In the genomic region with DNA sequence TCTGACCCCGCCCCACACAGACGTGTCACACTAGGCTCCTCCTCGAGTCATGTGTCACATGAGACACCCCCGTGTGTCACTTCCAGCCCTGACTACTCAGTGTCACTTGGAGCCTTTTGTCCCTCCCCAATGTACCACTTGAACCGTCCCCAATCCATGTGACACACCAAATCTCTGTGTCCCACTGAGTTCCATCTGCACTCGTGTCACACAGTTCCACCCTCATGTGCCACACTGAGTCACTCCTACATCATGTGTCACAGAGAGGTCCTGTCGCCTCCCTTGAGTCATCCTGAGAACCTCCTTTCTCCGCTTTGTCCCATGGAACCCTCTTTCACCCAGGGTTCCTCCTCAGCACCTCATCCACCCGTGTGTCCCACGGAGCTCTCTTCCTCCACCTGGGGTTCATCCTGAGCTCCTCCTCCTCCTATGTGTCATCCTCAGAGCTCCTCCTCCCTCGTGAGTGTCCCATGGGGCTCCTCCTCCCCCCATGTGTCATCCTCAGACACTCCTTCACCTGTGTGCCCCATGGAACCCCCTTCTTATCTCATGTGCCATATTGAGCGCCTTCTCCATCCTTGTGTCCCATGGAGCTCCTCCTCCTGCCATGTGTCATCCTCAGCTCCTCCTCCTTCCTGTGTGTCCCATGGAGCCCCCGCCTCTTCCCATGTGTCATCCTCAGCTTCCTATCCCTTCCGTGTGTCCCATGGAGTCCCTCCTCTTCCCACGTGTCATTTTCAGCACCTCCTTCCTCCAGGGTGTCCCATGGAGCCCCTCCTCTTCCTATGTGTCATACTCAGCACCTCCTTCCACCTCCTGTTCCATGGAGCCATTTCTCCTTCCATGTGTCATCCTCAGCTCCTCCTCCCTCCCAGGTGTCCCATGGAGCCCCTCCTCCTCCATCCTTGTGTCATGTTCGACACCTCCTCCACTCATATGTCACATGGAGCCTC, we compare ENCODE assay signal across 1 cellular context.
TF ChIP-seq lines count a peak whose summit lies in the region.

No MANE protein-coding gene starts in this region.

TF ChIP-seq in HEK293, 187 proteins besides CTCF, POLR2A, EP300 and RAD21 (continued from another document):
- TF ChIP-seq, protein P1, sequence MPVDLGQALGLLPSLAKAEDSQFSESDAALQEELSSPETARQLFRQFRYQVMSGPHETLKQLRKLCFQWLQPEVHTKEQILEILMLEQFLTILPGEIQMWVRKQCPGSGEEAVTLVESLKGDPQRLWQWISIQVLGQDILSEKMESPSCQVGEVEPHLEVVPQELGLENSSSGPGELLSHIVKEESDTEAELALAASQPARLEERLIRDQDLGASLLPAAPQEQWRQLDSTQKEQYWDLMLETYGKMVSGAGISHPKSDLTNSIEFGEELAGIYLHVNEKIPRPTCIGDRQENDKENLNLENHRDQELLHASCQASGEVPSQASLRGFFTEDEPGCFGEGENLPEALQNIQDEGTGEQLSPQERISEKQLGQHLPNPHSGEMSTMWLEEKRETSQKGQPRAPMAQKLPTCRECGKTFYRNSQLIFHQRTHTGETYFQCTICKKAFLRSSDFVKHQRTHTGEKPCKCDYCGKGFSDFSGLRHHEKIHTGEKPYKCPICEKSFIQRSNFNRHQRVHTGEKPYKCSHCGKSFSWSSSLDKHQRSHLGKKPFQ (tag by site-specific recombination; IDR thresholded peaks at IDR 0.05): no peak
- TF ChIP-seq SP3 (tag by site-specific recombination; IDR thresholded peaks at IDR 0.05): peak; percentile 84
- no peak for TF ChIP-seq MYNN (tag by site-specific recombination; IDR thresholded peaks at IDR 0.05; ENCODE audit: borderline replicate concordance)
- TF ChIP-seq ZNF133 (tag by site-specific recombination; IDR thresholded peaks at IDR 0.05): no peak
- TF ChIP-seq ZFP37 (tag by site-specific recombination; IDR thresholded peaks at IDR 0.05): no peak
- TF ChIP-seq, protein P2, sequence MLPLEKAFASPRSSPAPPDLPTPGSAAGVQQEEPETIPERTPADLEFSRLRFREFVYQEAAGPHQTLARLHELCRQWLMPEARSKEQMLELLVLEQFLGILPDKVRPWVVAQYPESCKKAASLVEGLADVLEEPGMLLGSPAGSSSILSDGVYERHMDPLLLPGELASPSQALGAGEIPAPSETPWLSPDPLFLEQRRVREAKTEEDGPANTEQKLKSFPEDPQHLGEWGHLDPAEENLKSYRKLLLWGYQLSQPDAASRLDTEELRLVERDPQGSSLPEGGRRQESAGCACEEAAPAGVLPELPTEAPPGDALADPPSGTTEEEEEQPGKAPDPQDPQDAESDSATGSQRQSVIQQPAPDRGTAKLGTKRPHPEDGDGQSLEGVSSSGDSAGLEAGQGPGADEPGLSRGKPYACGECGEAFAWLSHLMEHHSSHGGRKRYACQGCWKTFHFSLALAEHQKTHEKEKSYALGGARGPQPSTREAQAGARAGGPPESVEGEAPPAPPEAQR (tag by site-specific recombination; IDR thresholded peaks at IDR 0.05): no peak
- TF ChIP-seq ZNF416 (tag by site-specific recombination; IDR thresholded peaks at IDR 0.05): no peak
- peak; percentile 48 for TF ChIP-seq SP2 (tag by site-specific recombination; IDR thresholded peaks at IDR 0.05)
- no peak for TF ChIP-seq ZNF610 (tag by site-specific recombination; IDR thresholded peaks at IDR 0.05; ENCODE audit: borderline replicate concordance)
- 0 out of 2 replicates have a peak, but pooled peaks have one; percentile 13 for TF ChIP-seq YY2 (tag by site-specific recombination; IDR thresholded peaks at IDR 0.05)
- TF ChIP-seq ZNF132 (tag by site-specific recombination; IDR thresholded peaks at IDR 0.05; ENCODE audit: borderline replicate concordance): no peak
- TF ChIP-seq ZNF248 (tag by site-specific recombination; IDR thresholded peaks at IDR 0.05): no peak
- TF ChIP-seq, protein P3, sequence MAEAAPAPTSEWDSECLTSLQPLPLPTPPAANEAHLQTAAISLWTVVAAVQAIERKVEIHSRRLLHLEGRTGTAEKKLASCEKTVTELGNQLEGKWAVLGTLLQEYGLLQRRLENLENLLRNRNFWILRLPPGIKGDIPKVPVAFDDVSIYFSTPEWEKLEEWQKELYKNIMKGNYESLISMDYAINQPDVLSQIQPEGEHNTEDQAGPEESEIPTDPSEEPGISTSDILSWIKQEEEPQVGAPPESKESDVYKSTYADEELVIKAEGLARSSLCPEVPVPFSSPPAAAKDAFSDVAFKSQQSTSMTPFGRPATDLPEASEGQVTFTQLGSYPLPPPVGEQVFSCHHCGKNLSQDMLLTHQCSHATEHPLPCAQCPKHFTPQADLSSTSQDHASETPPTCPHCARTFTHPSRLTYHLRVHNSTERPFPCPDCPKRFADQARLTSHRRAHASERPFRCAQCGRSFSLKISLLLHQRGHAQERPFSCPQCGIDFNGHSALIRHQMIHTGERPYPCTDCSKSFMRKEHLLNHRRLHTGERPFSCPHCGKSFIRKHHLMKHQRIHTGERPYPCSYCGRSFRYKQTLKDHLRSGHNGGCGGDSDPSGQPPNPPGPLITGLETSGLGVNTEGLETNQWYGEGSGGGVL (tag by site-specific recombination; IDR thresholded peaks at IDR 0.05): 0 out of 2 replicates have a peak, but pooled peaks have one; percentile 13
- no peak for TF ChIP-seq ZNF514 (tag by site-specific recombination; IDR thresholded peaks at IDR 0.05)
- no peak for TF ChIP-seq ZNF112 (tag by site-specific recombination; IDR thresholded peaks at IDR 0.05)
- TF ChIP-seq GLIS1 (tag by site-specific recombination; IDR thresholded peaks at IDR 0.05): no peak
- no peak for TF ChIP-seq TCF7L2 (IDR thresholded peaks at IDR 0.05; ENCODE audit: borderline replicate concordance, low read depth, low read length)
- no peak for TF ChIP-seq KLF1 (tag by site-specific recombination; IDR thresholded peaks at IDR 0.05)
- TF ChIP-seq ZNF768 (tag by site-specific recombination; IDR thresholded peaks at IDR 0.05): no peak
- no peak for TF ChIP-seq IKZF3 (tag by site-specific recombination; IDR thresholded peaks at IDR 0.05)
- TF ChIP-seq YY1 (tag by site-specific recombination; IDR thresholded peaks at IDR 0.05): no peak
- peak; percentile 73; the same call in 1 of the 2 replicates for TF ChIP-seq ZNF394 (tag by site-specific recombination; IDR thresholded peaks at IDR 0.05; ENCODE audit: borderline replicate concordance)
- TF ChIP-seq, protein P4, sequence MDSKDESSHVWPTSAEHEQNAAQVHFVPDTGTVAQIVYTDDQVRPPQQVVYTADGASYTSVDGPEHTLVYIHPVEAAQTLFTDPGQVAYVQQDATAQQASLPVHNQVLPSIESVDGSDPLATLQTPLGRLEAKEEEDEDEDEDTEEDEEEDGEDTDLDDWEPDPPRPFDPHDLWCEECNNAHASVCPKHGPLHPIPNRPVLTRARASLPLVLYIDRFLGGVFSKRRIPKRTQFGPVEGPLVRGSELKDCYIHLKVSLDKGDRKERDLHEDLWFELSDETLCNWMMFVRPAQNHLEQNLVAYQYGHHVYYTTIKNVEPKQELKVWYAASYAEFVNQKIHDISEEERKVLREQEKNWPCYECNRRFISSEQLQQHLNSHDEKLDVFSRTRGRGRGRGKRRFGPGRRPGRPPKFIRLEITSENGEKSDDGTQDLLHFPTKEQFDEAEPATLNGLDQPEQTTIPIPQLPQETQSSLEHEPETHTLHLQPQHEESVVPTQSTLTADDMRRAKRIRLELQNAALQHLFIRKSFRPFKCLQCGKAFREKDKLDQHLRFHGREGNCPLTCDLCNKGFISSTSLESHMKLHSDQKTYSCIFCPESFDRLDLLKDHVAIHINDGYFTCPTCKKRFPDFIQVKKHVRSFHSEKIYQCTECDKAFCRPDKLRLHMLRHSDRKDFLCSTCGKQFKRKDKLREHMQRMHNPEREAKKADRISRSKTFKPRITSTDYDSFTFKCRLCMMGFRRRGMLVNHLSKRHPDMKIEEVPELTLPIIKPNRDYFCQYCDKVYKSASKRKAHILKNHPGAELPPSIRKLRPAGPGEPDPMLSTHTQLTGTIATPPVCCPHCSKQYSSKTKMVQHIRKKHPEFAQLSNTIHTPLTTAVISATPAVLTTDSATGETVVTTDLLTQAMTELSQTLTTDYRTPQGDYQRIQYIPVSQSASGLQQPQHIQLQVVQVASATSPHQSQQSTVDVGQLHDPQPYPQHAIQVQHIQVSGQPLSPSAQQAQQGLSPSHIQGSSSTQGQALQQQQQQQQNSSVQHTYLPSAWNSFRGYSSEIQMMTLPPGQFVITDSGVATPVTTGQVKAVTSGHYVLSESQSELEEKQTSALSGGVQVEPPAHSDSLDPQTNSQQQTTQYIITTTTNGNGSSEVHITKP (tag by site-specific recombination; IDR thresholded peaks at IDR 0.05): no peak
- no peak for TF ChIP-seq ZNF2 (tag by site-specific recombination; IDR thresholded peaks at IDR 0.05)
- no peak for TF ChIP-seq ZNF449 (tag by site-specific recombination; IDR thresholded peaks at IDR 0.05)
- TF ChIP-seq ZNF488 (tag by site-specific recombination; IDR thresholded peaks at IDR 0.05): no peak
- TF ChIP-seq ZBTB21 (tag by site-specific recombination; IDR thresholded peaks at IDR 0.05): 0 out of 2 replicates have a peak, but pooled peaks have one; percentile 35
- TF ChIP-seq KLF16 (tag by site-specific recombination; IDR thresholded peaks at IDR 0.05): no peak
